ENCODE assay signal across 7 cellular contexts in genomic region chr19:45340232-45340898, GRCh38. TPM values are rescaled to one million over a fixed set of nuclear protein-coding genes. Genes with fewer than 3 reads are reported as not detected.
DNase-seq lines count a peak whose midpoint lies in the region; ATAC-seq and TF ChIP-seq lines count a peak whose summit lies in the region.

Gene KLC3 (plus strand): TSS chr19:45340750. CDS start chr19:45345542, 4,792 bp downstream.

- no peaks in the 10 kb centered on the region for H3K9me3 ChIP-seq in HUES6 (ENCODE audit: control insufficient read depth, insufficient read depth, low read depth, low read length)
- no peaks in the 10 kb centered on the region for H3K9me3 ChIP-seq in neural cell (ENCODE audit: low read length)

- peak; percentile 22 for DNase-seq in effector CD8-positive, alpha-beta T cell (lab: John Stamatoyannopoulos, UW)

- H3K27me3 ChIP-seq in HUES6 (ENCODE audit: control insufficient read depth, insufficient read depth, low read length), result peaks cover 31% of the 10 kb centered on the region
- H3K27me3 ChIP-seq in neural cell (ENCODE audit: insufficient read depth, low read depth, low read length), result peaks cover 33% of the 10 kb centered on the region

- no peak for TF ChIP-seq EP300 in neural cell (conservative IDR thresholded peaks at IDR 0.05; ENCODE audit: poor library complexity, severe bottlenecking)

- no peaks in the 10 kb centered on the region for H4K20me1 ChIP-seq in neural cell (ENCODE audit: insufficient read depth)

- ATAC-seq in HG03196 (IDR thresholded peaks at IDR 0.05; ENCODE audit: unreplicated experiment) (no peak), GM21367 (IDR thresholded peaks at IDR 0.05; ENCODE audit: unreplicated experiment) (no peak), GM18520 (IDR thresholded peaks at IDR 0.05; ENCODE audit: unreplicated experiment) (no peak)

- H3K27ac ChIP-seq in HUES6 (ENCODE audit: low read depth, low read length) (no peak within 1 kb of the TSS), VCaP (peak within 1 kb of the TSS; percentile 67; the same call in 1 of the 2 replicates), neural cell (ENCODE audit: low read length) (no peak within 1 kb of the TSS)

- no peaks in the 10 kb centered on the region for H3F3A ChIP-seq in neural cell (ENCODE audit: insufficient read depth, low read length, poor library complexity, severe bottlenecking)

- TF ChIP-seq RAD21 in neural cell (conservative IDR thresholded peaks at IDR 0.05), result no peak

- no peak within 1 kb of the TSS for H2AFZ ChIP-seq in neural cell (ENCODE audit: low read depth, low read length)

- H3K4me3 ChIP-seq in HUES6 (ENCODE audit: low read depth, low read length) (peak within 1 kb of the TSS; percentile 52), neural cell (ENCODE audit: low read length) (peak within 1 kb of the TSS; percentile 51)

- H3K79me2 ChIP-seq in neural cell (replicated peaks; ENCODE audit: insufficient read depth, low read length), result no peaks in the 10 kb centered on the region

- no peaks in the 10 kb centered on the region for H3K9me2 ChIP-seq in neural cell (ENCODE audit: insufficient read depth, low read length)

- no peak within 1 kb of the TSS for H3K4me2 ChIP-seq in neural cell (ENCODE audit: low read length)

- no peaks in the 10 kb centered on the region for H3K4me1 ChIP-seq in HUES6 (ENCODE audit: control insufficient read depth, insufficient read depth, low read length)

- TF ChIP-seq CTCF in VCaP (conservative IDR thresholded peaks at IDR 0.05), result no peak
- TF ChIP-seq CTCF in neural cell (IDR thresholded peaks at IDR 0.05; ENCODE audit: poor library complexity, severe bottlenecking), result no peak

- H3K9ac ChIP-seq in HUES6 (ENCODE audit: low read length) (peak within 1 kb of the TSS; percentile 17), neural cell (ENCODE audit: low read length) (no peak within 1 kb of the TSS)

- H3K36me3 ChIP-seq in HUES6 (ENCODE audit: control insufficient read depth, insufficient read depth, low read length) (no peaks in the 10 kb centered on the region), neural cell (ENCODE audit: insufficient read depth, low read length) (no peaks in the 10 kb centered on the region)

TF ChIP-seq in neural cell, 6 proteins besides CTCF, POLR2A, EP300 and RAD21:
- TF ChIP-seq SMC3 (conservative IDR thresholded peaks at IDR 0.05; ENCODE audit: poor library complexity) (no peak), POLR2AphosphoS5 (IDR thresholded peaks at IDR 0.05) (no peak), REST (IDR thresholded peaks at IDR 0.05; ENCODE audit: borderline replicate concordance) (no peak), TAF1 (IDR thresholded peaks at IDR 0.05; ENCODE audit: low read depth) (no peak), EZH2 (IDR thresholded peaks at IDR 0.05; ENCODE audit: borderline replicate concordance, insufficient read depth, low read length, poor library complexity, severe bottlenecking) (no peak), MXI1 (conservative IDR thresholded peaks at IDR 0.05; ENCODE audit: poor library complexity, severe bottlenecking) (no peak)

RNA-seq across cellular contexts. Expression of gene KLC3, which starts in this region (rescaled TPM):
- polyA plus RNA-seq in neural cell, result 0.44 TPM in 1 of 2 replicates, not detected in the other
- 0.46 TPM in 1 of 2 replicates, not detected in the other for polyA minus RNA-seq in neural cell
